Comparison of ENCODE assay signal across 8 cellular contexts in the genomic region with DNA sequence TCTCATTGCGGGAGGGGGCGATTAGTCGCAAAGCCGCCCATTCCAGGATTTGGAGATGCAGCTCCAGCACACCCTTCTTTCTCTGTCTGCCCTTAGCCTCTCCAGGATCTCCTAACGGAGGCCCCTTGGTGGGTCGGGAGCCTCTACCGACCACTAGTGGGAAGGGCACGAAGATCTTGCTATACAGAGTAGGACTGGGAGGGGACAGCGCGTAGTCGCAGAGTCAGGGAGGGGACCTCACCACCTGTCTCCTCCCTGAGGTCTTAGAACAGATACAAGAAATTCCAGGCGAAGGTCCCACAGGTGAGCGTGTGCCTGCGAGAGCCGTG. TPM values are rescaled to one million over a fixed set of nuclear protein-coding genes. Genes with fewer than 3 reads are reported as not detected.
A peak's percentile ranks its signal among the peaks of the same experiment; 100 is the strongest.
DNase-seq lines count a peak whose midpoint lies in the region; ATAC-seq and TF ChIP-seq lines count a peak whose summit lies in the region.

No MANE protein-coding gene starts in this region.

- H3K27ac ChIP-seq in SJSA1 = no peak overlapping the region

- no peaks in the 10 kb centered on the region for H3K36me3 Mint-ChIP-seq in T-helper 2 cell treated with Interferon-gamma antibody and Interleukin-4, amounts not matched to agents 5 μg/mL and 100 μg/mL, for 36 hours (ENCODE audit: low read depth)

- H3K4me3 ChIP-seq in SJSA1 (no peak overlapping the region), fibroblast of pulmonary artery (replicated peaks; ENCODE audit: low read depth, low read length) (no peak overlapping the region), neuron (ENCODE audit: low read length) (peak overlapping the region; percentile 30)

- no peaks in the 10 kb centered on the region for H3K36me3 ChIP-seq in SJSA1
- H3K36me3 ChIP-seq in neuron (ENCODE audit: insufficient read depth, low read length) = no peaks in the 10 kb centered on the region

- no peaks in the 10 kb centered on the region for H3K9me3 ChIP-seq in SJSA1 (replicated peaks)
- no peaks in the 10 kb centered on the region for H3K9me3 ChIP-seq in neuron (ENCODE audit: low read length)

- no peak for ATAC-seq in HG02938 (IDR thresholded peaks at IDR 0.05; ENCODE audit: unreplicated experiment)

- DNase-seq in T-helper 2 cell treated with Interferon-gamma antibody and Interleukin-4, amounts not matched to agents 5 μg/mL and 100 μg/mL, for 36 hours (ENCODE audit: low spot score) = no peak
- DNase-seq in T-helper 2 cell (no peak), SJSA1 (ENCODE audit: low read depth in 1 of 2, low spot score in 2 of 2) (peak; percentile 5 to 46), fibroblast of pulmonary artery (ENCODE audit: low read depth) (no peak), activated gamma-delta T cell (lab: John Stamatoyannopoulos, UW) (no peak), NCI-H2029 treated with DMSO at 0.1 percent for 48 hours (lab: John Stamatoyannopoulos, UW) (no peak)

- peaks cover 2% of the 10 kb centered on the region for H3K4me1 Mint-ChIP-seq in T-helper 2 cell treated with Interferon-gamma antibody and Interleukin-4, amounts not matched to agents 5 μg/mL and 100 μg/mL, for 36 hours (ENCODE audit: low read depth)

- peak; percentile 41 for TF ChIP-seq CTCF in fibroblast of pulmonary artery (IDR thresholded peaks at IDR 0.05; ENCODE audit: low read length, missing control alignments)

- peak overlapping the region; percentile 39 for H2AFZ ChIP-seq in neuron (ENCODE audit: low read depth, low read length)

- H3K9me3 Mint-ChIP-seq in T-helper 2 cell treated with Interferon-gamma antibody and Interleukin-4, amounts not matched to agents 5 μg/mL and 100 μg/mL, for 36 hours = no peaks in the 10 kb centered on the region

- no peak overlapping the region for H3K27ac Mint-ChIP-seq in T-helper 2 cell treated with Interferon-gamma antibody and Interleukin-4, amounts not matched to agents 5 μg/mL and 100 μg/mL, for 36 hours

- peaks cover 49% of the 10 kb centered on the region for H3K27me3 ChIP-seq in SJSA1 (replicated peaks)
- peaks cover 75% of the 10 kb centered on the region for H3K27me3 ChIP-seq in neuron (ENCODE audit: insufficient read depth, low read length)

- peak overlapping the region; percentile 64 for H3K4me3 Mint-ChIP-seq in T-helper 2 cell treated with Interferon-gamma antibody and Interleukin-4, amounts not matched to agents 5 μg/mL and 100 μg/mL, for 36 hours

- H3K4me1 ChIP-seq in SJSA1 (replicated peaks) (peaks cover 11% of the 10 kb centered on the region), neuron (ENCODE audit: insufficient read depth, low read length) (peaks cover 3% of the 10 kb centered on the region)

- peaks cover 40% of the 10 kb centered on the region for H3K27me3 Mint-ChIP-seq in T-helper 2 cell treated with Interferon-gamma antibody and Interleukin-4, amounts not matched to agents 5 μg/mL and 100 μg/mL, for 36 hours (ENCODE audit: low read depth)

RNA-seq across cellular contexts. Expression of a gene that starts 0.6 kb away (rescaled TPM):
- total RNA-seq in SJSA1 (2014; rRNA removed; shearing (Covaris generic)) = not detected in 2 replicates

RNA-seq across cellular contexts. Expression of a gene that starts 23.4 kb away (rescaled TPM):
- total RNA-seq in SJSA1 (2014; rRNA removed; shearing (Covaris generic)) = not detected in 2 replicates

RNA-seq across cellular contexts. Expression of a gene that starts 28.6 kb away (rescaled TPM):
- total RNA-seq in SJSA1 (2014; rRNA removed; shearing (Covaris generic)) = 43.4 and 46.6 TPM in 2 replicates

RNA-seq across cellular contexts. Expression of a gene that starts 57.7 kb away (rescaled TPM):
- not detected in 2 replicates for total RNA-seq in SJSA1 (2014; rRNA removed; shearing (Covaris generic))

Comparison
In these comparisons a context has a peak if more than half of its experiments do, and no peak if none do; other contexts are left out.
1. DNase-seq: peak in SJSA1 (2 of 2); none in T-helper 2 cell treated with Interferon-gamma antibody and Interleukin-4, amounts not matched to agents 5 μg/mL and 100 μg/mL, for 36 hours (single experiment), T-helper 2 cell (0 of 5), fibroblast of pulmonary artery (single experiment), activated gamma-delta T cell (single experiment) and NCI-H2029 treated with DMSO at 0.1 percent for 48 hours (single experiment).